Comparison of ENCODE assay signal across 18 cellular contexts in the genomic region with DNA sequence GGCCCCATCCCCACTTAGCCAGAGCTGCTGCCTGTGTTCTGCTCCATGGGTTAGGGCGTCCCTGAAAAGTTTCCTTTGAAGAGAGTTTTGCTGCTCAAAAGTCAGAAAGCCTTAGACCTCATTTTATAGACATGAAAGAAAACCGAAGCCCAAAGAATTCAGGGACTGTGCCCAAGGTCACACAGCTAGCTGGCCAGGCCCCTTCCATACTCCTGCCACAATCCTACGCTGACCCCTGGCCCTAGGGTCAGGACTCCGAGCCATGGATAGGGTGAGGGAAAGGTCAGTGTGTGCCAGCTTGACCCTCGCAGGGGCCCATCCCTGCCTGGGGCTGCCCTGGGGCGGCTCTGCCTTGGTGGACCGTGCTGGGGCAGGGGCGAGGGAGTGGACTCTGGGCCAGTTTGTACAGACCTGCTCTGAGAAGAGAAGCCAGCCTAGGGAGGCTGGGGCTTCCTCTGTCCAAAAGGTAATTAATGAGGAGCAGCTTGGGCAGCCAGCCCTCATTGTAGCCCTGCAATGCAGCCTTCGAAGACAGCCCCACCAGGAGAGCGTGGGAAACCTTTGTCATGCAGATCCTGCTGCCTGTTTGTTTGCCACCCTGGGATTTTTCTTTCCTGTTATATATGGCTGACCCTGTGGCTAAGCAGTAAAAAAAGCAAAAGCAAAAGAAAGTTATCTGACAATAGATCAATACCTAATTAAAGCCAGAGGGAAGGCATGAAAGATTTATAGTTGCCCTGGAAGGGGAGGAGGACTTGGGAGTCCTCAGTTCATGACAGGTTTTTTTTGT. TPM values are rescaled to one million over a fixed set of nuclear protein-coding genes. Genes with fewer than 3 reads are reported as not detected.
DNase-seq lines count a peak whose midpoint lies in the region; ATAC-seq and TF ChIP-seq lines count a peak whose summit lies in the region.
"Had no signal": no experiment of that assay in that cellular context is flagged by ENCODE, and none has a peak within 500 bp of the region (broad histone marks: within the 10 kb centered on the region; RNA-seq: fewer than 3 reads in every experiment).

No MANE protein-coding gene starts in this region.

- H3K4me1 ChIP-seq in HAP-1 (peaks cover 42% of the 10 kb centered on the region), SK-N-SH (ENCODE audit: control insufficient read depth in 1 of 2, insufficient read depth in 2 of 2, low read depth in 1 of 2, low read length in 1 of 2) (peaks cover 0 to 19% of the 10 kb centered on the region in 2 experiments; a peak in 1 of 4 replicates), vagina (peaks cover 11% of the 10 kb centered on the region)
- H3K4me1 ChIP-seq: ascending aorta had no signal

- H3K27ac ChIP-seq in SK-N-SH (ENCODE audit: low read depth in 2 of 2, low read length in 1 of 2) (no peak overlapping the region), vagina (no peak overlapping the region)
- H3K27ac ChIP-seq: ascending aorta, left ventricle myocardium inferior, RWPE1 had no signal

- H3K4me3 Mint-ChIP-seq in nephron progenitor cell = peak overlapping the region; percentile 11
- H3K4me3 Mint-ChIP-seq in effector memory CD8-positive, alpha-beta T cell = no peak overlapping the region
- H3K4me3 Mint-ChIP-seq: activated CD4-positive, alpha-beta T cell treated with anti-CD3 and anti-CD28 coated beads, Interleukin-2, amount 10 ng/mL, durations not matched to agents 7 days and 5 days; activated naive CD4-positive, alpha-beta T cell treated with anti-CD3 and anti-CD28 coated beads for 36 hours had no signal

- no peak overlapping the region for H3K4me2 ChIP-seq in SK-N-SH

- intact Hi-C loops in vagina (cut with DNase I) = no loop called here

- ATAC-seq in HG03280 (IDR thresholded peaks at IDR 0.05; ENCODE audit: unreplicated experiment) = no peak
- ATAC-seq in effector memory CD8-positive, alpha-beta T cell (replicated peaks) = no peak

- no peaks in the 10 kb centered on the region for H3K9me3 Mint-ChIP-seq in nephron progenitor cell
- H3K9me3 Mint-ChIP-seq in effector memory CD8-positive, alpha-beta T cell = no peaks in the 10 kb centered on the region
- H3K9me3 Mint-ChIP-seq: activated CD4-positive, alpha-beta T cell treated with anti-CD3 and anti-CD28 coated beads, Interleukin-2, amount 10 ng/mL, durations not matched to agents 7 days and 5 days; activated naive CD4-positive, alpha-beta T cell treated with anti-CD3 and anti-CD28 coated beads for 36 hours had no signal

- CTCF ChIA-PET in SK-N-SH (lab: Yijun Ruan, JAX) = interaction anchor here (0.8 to 2.7 kb wide), 5 partner anchors 8 to 50 kb away, joined by 3 to 9 read pairs (median 4); no protein-coding TSS in a partner anchor

- POLR2A ChIA-PET in SK-N-SH (lab: Yijun Ruan, JAX) = no interaction called here

- H3K9me2 ChIP-seq in SK-N-SH = no peaks in the 10 kb centered on the region

- in situ Hi-C loops in HAP-1 (cut with MboI; ENCODE audit: low sequenced_read_pairs) = no loop called here

- TF ChIP-seq POLR2A in vagina (IDR thresholded peaks at IDR 0.05) = no peak

- WGBS in SK-N-SH (ENCODE audit: low lambda C conversion rate) = 79% methylated on average over 6 of the region's 10 CpGs

- no peak overlapping the region for H2AFZ ChIP-seq in SK-N-SH (ENCODE audit: low read depth)

- H3K4me1 Mint-ChIP-seq in nephron progenitor cell = peaks cover 73% of the 10 kb centered on the region
- peaks cover 0 to 3% of the 10 kb centered on the region in 2 donors for H3K4me1 Mint-ChIP-seq in effector memory CD8-positive, alpha-beta T cell (ENCODE audit: low read depth in 2 of 2)
- H3K4me1 Mint-ChIP-seq: activated CD4-positive, alpha-beta T cell treated with anti-CD3 and anti-CD28 coated beads, Interleukin-2, amount 10 ng/mL, durations not matched to agents 7 days and 5 days had no signal

- H4K20me1 ChIP-seq in SK-N-SH (ENCODE audit: insufficient read depth) = no peaks in the 10 kb centered on the region

- TF ChIP-seq EP300 in SK-N-SH (IDR thresholded peaks at IDR 0.05; ENCODE audit: borderline replicate concordance in 1 of 2, low read depth in 1 of 2, low read length in 1 of 2) = no peak

- H3F3A ChIP-seq in SK-N-SH (replicated peaks; ENCODE audit: insufficient read depth) = no peaks in the 10 kb centered on the region

- peak overlapping the region; percentile 85 for H3K27ac Mint-ChIP-seq in nephron progenitor cell
- H3K27ac Mint-ChIP-seq in effector memory CD8-positive, alpha-beta T cell = peak overlapping the region in 1 of 2 donors; percentile 0
- H3K27ac Mint-ChIP-seq: activated CD4-positive, alpha-beta T cell treated with anti-CD3 and anti-CD28 coated beads, Interleukin-2, amount 10 ng/mL, durations not matched to agents 7 days and 5 days; activated naive CD4-positive, alpha-beta T cell treated with anti-CD3 and anti-CD28 coated beads for 36 hours had no signal

- H3K36me3 ChIP-seq in HAP-1 (replicated peaks) = no peaks in the 10 kb centered on the region
- H3K36me3 ChIP-seq in SK-N-SH (replicated peaks in 1 of 2; ENCODE audit: control insufficient read depth in 1 of 2, insufficient read depth in 2 of 2, low read length in 1 of 2) = no peaks in the 10 kb centered on the region
- no peaks in the 10 kb centered on the region for H3K36me3 ChIP-seq in vagina
- H3K36me3 ChIP-seq: ascending aorta, left ventricle myocardium inferior had no signal

- no peak for TF ChIP-seq CTCF in SK-N-SH (IDR thresholded peaks at IDR 0.05)
- TF ChIP-seq CTCF in nephron progenitor cell (IDR thresholded peaks at IDR 0.05) = no peak
- TF ChIP-seq CTCF in vagina (IDR thresholded peaks at IDR 0.05) = no peak

- no peak for TF ChIP-seq RAD21 in SK-N-SH (IDR thresholded peaks at IDR 0.05; ENCODE audit: low read length)

- H3K9ac ChIP-seq in SK-N-SH = no peak overlapping the region

- H3K27me3 ChIP-seq in HAP-1 (ENCODE audit: low read depth) (peaks cover 11% of the 10 kb centered on the region; the same call in 1 of the 2 replicates), SK-N-SH (ENCODE audit: insufficient read depth) (no peaks in the 10 kb centered on the region), vagina (no peaks in the 10 kb centered on the region)
- H3K27me3 ChIP-seq: ascending aorta had no signal

- DNase-seq in HAP-1 (ENCODE audit: low spot score in 2 of 2) (peak; percentile 91 to 97), SK-N-SH (peak; percentile 56), iPS DF 19.7 (ENCODE audit: low read depth, low spot score) (peak; percentile 84), nephron progenitor cell (peak; percentile 60), vagina (ENCODE audit: extremely low spot score in 2 of 2) (no peak), GM03348 (ENCODE audit: low spot score) (no peak)
- no peak for DNase-seq in effector memory CD8-positive, alpha-beta T cell
- DNase-seq: activated CD4-positive, alpha-beta T cell treated with anti-CD3 and anti-CD28 coated beads, Interleukin-2, amount 10 ng/mL, durations not matched to agents 7 days and 5 days; activated naive CD4-positive, alpha-beta T cell treated with anti-CD3 and anti-CD28 coated beads for 36 hours; activated T-cell treated with anti-CD3 and anti-CD28 coated beads for 4 hours; foreskin melanocyte; Kasumi-1; left ventricle myocardium inferior; stimulated activated CD4-positive, alpha-beta T cell treated with anti-CD3 and anti-CD28 coated beads, Interleukin-2, amount 100 ng/mL, for 48 hours had no signal

- peaks cover 18% of the 10 kb centered on the region for H3K27me3 Mint-ChIP-seq in nephron progenitor cell (ENCODE audit: low read depth, poor library complexity)
- no peaks in the 10 kb centered on the region for H3K27me3 Mint-ChIP-seq in effector memory CD8-positive, alpha-beta T cell

- H3K9me3 ChIP-seq in HAP-1 (no peaks in the 10 kb centered on the region), SK-N-SH (no peaks in the 10 kb centered on the region), vagina (no peaks in the 10 kb centered on the region)
- H3K9me3 ChIP-seq: ascending aorta, left ventricle myocardium inferior had no signal

- H3K4me3 ChIP-seq in HAP-1 (no peak overlapping the region), SK-N-SH (ENCODE audit: low read depth in 2 of 2, low read length in 1 of 2) (no peak overlapping the region), vagina (no peak overlapping the region)
- H3K4me3 ChIP-seq: ascending aorta, left ventricle myocardium inferior had no signal

- H3K79me2 ChIP-seq in SK-N-SH (ENCODE audit: insufficient read depth) = no peaks in the 10 kb centered on the region

- no peaks in the 10 kb centered on the region for H3K36me3 Mint-ChIP-seq in nephron progenitor cell (ENCODE audit: low read depth)
- H3K36me3 Mint-ChIP-seq in effector memory CD8-positive, alpha-beta T cell (ENCODE audit: insufficient read depth) = no peaks in the 10 kb centered on the region

TF ChIP-seq in SK-N-SH, 30 proteins besides CTCF, POLR2A, EP300 and RAD21 (continues in another document):
- TF ChIP-seq YY1 (IDR thresholded peaks at IDR 0.05; ENCODE audit: low read depth) = no peak
- no peak for TF ChIP-seq ELF1 (IDR thresholded peaks at IDR 0.05)
- TF ChIP-seq NFIC (IDR thresholded peaks at IDR 0.05; ENCODE audit: borderline replicate concordance) = no peak
- TF ChIP-seq, protein P1, sequence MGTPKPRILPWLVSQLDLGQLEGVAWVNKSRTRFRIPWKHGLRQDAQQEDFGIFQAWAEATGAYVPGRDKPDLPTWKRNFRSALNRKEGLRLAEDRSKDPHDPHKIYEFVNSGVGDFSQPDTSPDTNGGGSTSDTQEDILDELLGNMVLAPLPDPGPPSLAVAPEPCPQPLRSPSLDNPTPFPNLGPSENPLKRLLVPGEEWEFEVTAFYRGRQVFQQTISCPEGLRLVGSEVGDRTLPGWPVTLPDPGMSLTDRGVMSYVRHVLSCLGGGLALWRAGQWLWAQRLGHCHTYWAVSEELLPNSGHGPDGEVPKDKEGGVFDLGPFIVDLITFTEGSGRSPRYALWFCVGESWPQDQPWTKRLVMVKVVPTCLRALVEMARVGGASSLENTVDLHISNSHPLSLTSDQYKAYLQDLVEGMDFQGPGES (IDR thresholded peaks at IDR 0.05; ENCODE audit: low read depth, low read length) = no peak
- TF ChIP-seq GATA2 (CRISPR knock-in tag; IDR thresholded peaks at IDR 0.05) = 0 out of 2 replicates have a peak, but pooled peaks have one; percentile 42

RNA-seq across cellular contexts. Expression of a gene that starts 37.4 kb away (rescaled TPM):
- 0.39 and 0.72 TPM in 2 replicates for polyA plus RNA-seq in SK-N-SH (2012; rRNA removed)
- 0.31 and 0.63 TPM in 2 replicates for polyA plus RNA-seq in SK-N-SH (2012; cell fraction: cytosol; rRNA removed)
- 0.66 and 0.99 TPM in 2 replicates for polyA plus RNA-seq in SK-N-SH (2012; cell fraction: nucleus; rRNA removed)
- total RNA-seq in vagina = 1.7 TPM
- total RNA-seq: activated naive CD4-positive, alpha-beta T cell treated with anti-CD3 and anti-CD28 coated beads for 36 hours; ascending aorta; epithelial cell of proximal tubule had no signal

RNA-seq across cellular contexts. Expression of a gene that starts 38.9 kb away (rescaled TPM):
- polyA plus RNA-seq in SK-N-SH (2012; rRNA removed) = 14.2 and 19.4 TPM in 2 replicates
- 16.3 and 18.9 TPM in 2 replicates for polyA plus RNA-seq in SK-N-SH (2012; cell fraction: cytosol; rRNA removed)
- 28.3 and 44.4 TPM in 2 replicates for polyA plus RNA-seq in SK-N-SH (2012; cell fraction: nucleus; rRNA removed)
- total RNA-seq in vagina = 15.0 TPM

RNA-seq across cellular contexts. Expression of a gene that starts 46.9 kb away (rescaled TPM):
- 122 and 167 TPM in 2 replicates for polyA plus RNA-seq in SK-N-SH (2012; rRNA removed)
- polyA plus RNA-seq in SK-N-SH (2012; cell fraction: cytosol; rRNA removed) = 125 and 128 TPM in 2 replicates
- polyA plus RNA-seq in SK-N-SH (2012; cell fraction: nucleus; rRNA removed) = 163 and 243 TPM in 2 replicates
- 193 TPM for total RNA-seq in vagina

Comparison
In these comparisons a context has a peak if more than half of its experiments do, and no peak if none do; other contexts are left out.
1. DNase-seq: peak in HAP-1 (2 of 2), SK-N-SH (single experiment), iPS DF 19.7 (single experiment) and nephron progenitor cell (single experiment); none in vagina (0 of 2), effector memory CD8-positive, alpha-beta T cell (0 of 3) and GM03348 (single experiment).